Comparison of ENCODE assay signal across 1 cellular context in the genomic region with DNA sequence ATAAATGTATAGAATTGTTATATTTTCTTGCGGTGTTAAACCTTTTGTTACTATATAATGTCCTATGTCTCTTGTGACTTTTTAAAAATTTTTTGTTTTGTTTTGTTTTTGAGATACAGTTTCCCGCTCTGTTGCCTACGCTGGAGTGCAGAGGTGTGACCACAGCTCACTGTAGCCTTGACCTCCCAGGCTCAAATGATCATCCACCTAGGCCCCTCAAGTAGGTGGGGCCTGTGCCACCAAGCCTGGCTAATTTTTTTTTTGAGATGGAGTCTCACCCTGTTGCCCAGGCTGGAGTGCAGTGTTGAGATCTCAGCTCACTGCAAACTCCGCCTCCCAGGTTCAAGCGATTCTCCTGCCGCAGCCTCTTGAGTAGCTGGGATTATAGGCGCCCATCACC.
TF ChIP-seq lines count a peak whose summit lies in the region.

No MANE protein-coding gene starts in this region.

TF ChIP-seq in HepG2, 621 proteins besides CTCF, POLR2A, EP300 and RAD21 (continued from another document):
- TF ChIP-seq, protein P1, sequence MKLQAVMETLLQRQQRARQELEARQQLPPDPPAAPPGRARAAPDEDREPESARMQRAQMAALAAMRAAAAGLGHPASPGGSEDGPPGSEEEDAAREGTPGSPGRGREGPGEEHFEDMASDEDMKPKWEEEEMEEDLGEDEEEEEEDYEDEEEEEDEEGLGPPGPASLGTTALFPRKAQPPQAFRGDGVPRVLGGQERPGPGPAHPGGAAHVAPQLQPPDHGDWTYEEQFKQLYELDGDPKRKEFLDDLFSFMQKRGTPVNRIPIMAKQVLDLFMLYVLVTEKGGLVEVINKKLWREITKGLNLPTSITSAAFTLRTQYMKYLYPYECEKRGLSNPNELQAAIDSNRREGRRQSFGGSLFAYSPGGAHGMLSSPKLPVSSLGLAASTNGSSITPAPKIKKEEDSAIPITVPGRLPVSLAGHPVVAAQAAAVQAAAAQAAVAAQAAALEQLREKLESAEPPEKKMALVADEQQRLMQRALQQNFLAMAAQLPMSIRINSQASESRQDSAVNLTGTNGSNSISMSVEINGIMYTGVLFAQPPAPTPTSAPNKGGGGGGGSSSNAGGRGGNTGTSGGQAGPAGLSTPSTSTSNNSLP (IDR thresholded peaks at IDR 0.05; ENCODE audit: low read depth, low read length) = no peak
- TF ChIP-seq ZBTB38 (CRISPR knock-in tag; IDR thresholded peaks at IDR 0.05) = 0 out of 2 replicates have a peak, but pooled peaks have one; percentile 24
- no peak for TF ChIP-seq ZNF614 (CRISPR knock-in tag; IDR thresholded peaks at IDR 0.05; ENCODE audit: borderline replicate concordance)
- no peak for TF ChIP-seq ATAD3A (CRISPR knock-in tag; IDR thresholded peaks at IDR 0.05)
- TF ChIP-seq, protein P2, sequence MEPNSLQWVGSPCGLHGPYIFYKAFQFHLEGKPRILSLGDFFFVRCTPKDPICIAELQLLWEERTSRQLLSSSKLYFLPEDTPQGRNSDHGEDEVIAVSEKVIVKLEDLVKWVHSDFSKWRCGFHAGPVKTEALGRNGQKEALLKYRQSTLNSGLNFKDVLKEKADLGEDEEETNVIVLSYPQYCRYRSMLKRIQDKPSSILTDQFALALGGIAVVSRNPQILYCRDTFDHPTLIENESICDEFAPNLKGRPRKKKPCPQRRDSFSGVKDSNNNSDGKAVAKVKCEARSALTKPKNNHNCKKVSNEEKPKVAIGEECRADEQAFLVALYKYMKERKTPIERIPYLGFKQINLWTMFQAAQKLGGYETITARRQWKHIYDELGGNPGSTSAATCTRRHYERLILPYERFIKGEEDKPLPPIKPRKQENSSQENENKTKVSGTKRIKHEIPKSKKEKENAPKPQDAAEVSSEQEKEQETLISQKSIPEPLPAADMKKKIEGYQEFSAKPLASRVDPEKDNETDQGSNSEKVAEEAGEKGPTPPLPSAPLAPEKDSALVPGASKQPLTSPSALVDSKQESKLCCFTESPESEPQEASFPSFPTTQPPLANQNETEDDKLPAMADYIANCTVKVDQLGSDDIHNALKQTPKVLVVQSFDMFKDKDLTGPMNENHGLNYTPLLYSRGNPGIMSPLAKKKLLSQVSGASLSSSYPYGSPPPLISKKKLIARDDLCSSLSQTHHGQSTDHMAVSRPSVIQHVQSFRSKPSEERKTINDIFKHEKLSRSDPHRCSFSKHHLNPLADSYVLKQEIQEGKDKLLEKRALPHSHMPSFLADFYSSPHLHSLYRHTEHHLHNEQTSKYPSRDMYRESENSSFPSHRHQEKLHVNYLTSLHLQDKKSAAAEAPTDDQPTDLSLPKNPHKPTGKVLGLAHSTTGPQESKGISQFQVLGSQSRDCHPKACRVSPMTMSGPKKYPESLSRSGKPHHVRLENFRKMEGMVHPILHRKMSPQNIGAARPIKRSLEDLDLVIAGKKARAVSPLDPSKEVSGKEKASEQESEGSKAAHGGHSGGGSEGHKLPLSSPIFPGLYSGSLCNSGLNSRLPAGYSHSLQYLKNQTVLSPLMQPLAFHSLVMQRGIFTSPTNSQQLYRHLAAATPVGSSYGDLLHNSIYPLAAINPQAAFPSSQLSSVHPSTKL (CRISPR knock-in tag; IDR thresholded peaks at IDR 0.05) = 0 out of 2 replicates have a peak, but pooled peaks have one; percentile 19
- TF ChIP-seq, protein P3, sequence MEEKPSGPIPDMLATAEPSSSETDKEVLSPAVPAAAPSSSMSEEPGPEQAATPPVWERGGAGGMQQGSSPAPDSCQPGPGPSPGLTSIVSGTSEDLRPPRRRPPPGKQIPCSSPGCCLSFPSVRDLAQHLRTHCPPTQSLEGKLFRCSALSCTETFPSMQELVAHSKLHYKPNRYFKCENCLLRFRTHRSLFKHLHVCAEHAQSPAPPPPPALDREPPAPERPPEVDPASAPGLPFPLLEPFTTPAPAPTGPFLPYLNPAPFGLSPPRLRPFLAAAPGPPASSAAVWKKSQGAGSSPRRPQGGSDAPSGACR (CRISPR knock-in tag; IDR thresholded peaks at IDR 0.05) = no peak
- TF ChIP-seq MTA1 (CRISPR knock-in tag; IDR thresholded peaks at IDR 0.05; ENCODE audit: borderline replicate concordance) = no peak
- TF ChIP-seq RARA (CRISPR knock-in tag; IDR thresholded peaks at IDR 0.05) = peak; percentile 53; the same call in 1 of the 2 replicates
- peak; percentile 37; the same call in 1 of the 2 replicates for TF ChIP-seq HOXA3 (CRISPR knock-in tag; IDR thresholded peaks at IDR 0.05)
- TF ChIP-seq, protein P4, sequence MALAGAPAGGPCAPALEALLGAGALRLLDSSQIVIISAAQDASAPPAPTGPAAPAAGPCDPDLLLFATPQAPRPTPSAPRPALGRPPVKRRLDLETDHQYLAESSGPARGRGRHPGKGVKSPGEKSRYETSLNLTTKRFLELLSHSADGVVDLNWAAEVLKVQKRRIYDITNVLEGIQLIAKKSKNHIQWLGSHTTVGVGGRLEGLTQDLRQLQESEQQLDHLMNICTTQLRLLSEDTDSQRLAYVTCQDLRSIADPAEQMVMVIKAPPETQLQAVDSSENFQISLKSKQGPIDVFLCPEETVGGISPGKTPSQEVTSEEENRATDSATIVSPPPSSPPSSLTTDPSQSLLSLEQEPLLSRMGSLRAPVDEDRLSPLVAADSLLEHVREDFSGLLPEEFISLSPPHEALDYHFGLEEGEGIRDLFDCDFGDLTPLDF (CRISPR knock-in tag; IDR thresholded peaks at IDR 0.05) = no peak
- TF ChIP-seq, protein P5, sequence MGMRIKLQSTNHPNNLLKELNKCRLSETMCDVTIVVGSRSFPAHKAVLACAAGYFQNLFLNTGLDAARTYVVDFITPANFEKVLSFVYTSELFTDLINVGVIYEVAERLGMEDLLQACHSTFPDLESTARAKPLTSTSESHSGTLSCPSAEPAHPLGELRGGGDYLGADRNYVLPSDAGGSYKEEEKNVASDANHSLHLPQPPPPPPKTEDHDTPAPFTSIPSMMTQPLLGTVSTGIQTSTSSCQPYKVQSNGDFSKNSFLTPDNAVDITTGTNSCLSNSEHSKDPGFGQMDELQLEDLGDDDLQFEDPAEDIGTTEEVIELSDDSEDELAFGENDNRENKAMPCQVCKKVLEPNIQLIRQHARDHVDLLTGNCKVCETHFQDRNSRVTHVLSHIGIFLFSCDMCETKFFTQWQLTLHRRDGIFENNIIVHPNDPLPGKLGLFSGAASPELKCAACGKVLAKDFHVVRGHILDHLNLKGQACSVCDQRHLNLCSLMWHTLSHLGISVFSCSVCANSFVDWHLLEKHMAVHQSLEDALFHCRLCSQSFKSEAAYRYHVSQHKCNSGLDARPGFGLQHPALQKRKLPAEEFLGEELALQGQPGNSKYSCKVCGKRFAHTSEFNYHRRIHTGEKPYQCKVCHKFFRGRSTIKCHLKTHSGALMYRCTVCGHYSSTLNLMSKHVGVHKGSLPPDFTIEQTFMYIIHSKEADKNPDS (CRISPR knock-in tag; IDR thresholded peaks at IDR 0.05) = no peak
- TF ChIP-seq CBFB (CRISPR knock-in tag; IDR thresholded peaks at IDR 0.05) = no peak
- TF ChIP-seq, protein P6, sequence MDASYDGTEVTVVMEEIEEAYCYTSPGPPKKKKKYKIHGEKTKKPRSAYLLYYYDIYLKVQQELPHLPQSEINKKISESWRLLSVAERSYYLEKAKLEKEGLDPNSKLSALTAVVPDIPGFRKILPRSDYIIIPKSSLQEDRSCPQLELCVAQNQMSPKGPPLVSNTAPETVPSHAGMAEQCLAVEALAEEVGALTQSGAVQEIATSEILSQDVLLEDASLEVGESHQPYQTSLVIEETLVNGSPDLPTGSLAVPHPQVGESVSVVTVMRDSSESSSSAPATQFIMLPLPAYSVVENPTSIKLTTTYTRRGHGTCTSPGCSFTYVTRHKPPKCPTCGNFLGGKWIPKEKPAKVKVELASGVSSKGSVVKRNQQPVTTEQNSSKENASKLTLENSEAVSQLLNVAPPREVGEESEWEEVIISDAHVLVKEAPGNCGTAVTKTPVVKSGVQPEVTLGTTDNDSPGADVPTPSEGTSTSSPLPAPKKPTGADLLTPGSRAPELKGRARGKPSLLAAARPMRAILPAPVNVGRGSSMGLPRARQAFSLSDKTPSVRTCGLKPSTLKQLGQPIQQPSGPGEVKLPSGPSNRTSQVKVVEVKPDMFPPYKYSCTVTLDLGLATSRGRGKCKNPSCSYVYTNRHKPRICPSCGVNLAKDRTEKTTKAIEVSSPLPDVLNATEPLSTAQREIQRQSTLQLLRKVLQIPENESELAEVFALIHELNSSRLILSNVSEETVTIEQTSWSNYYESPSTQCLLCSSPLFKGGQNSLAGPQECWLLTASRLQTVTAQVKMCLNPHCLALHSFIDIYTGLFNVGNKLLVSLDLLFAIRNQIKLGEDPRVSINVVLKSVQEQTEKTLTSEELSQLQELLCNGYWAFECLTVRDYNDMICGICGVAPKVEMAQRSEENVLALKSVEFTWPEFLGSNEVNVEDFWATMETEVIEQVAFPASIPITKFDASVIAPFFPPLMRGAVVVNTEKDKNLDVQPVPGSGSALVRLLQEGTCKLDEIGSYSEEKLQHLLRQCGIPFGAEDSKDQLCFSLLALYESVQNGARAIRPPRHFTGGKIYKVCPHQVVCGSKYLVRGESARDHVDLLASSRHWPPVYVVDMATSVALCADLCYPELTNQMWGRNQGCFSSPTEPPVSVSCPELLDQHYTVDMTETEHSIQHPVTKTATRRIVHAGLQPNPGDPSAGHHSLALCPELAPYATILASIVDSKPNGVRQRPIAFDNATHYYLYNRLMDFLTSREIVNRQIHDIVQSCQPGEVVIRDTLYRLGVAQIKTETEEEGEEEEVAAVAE (CRISPR knock-in tag; IDR thresholded peaks at IDR 0.05; ENCODE audit: borderline replicate concordance) = no peak
- TF ChIP-seq ZNF224 (CRISPR knock-in tag; IDR thresholded peaks at IDR 0.05) = no peak
- no peak for TF ChIP-seq ZNF331 (CRISPR knock-in tag; IDR thresholded peaks at IDR 0.05)
TF ChIP-seq in HepG2: peak in this region for 12.
